8 cellular contexts compared by ENCODE assay signal in the genomic region with DNA sequence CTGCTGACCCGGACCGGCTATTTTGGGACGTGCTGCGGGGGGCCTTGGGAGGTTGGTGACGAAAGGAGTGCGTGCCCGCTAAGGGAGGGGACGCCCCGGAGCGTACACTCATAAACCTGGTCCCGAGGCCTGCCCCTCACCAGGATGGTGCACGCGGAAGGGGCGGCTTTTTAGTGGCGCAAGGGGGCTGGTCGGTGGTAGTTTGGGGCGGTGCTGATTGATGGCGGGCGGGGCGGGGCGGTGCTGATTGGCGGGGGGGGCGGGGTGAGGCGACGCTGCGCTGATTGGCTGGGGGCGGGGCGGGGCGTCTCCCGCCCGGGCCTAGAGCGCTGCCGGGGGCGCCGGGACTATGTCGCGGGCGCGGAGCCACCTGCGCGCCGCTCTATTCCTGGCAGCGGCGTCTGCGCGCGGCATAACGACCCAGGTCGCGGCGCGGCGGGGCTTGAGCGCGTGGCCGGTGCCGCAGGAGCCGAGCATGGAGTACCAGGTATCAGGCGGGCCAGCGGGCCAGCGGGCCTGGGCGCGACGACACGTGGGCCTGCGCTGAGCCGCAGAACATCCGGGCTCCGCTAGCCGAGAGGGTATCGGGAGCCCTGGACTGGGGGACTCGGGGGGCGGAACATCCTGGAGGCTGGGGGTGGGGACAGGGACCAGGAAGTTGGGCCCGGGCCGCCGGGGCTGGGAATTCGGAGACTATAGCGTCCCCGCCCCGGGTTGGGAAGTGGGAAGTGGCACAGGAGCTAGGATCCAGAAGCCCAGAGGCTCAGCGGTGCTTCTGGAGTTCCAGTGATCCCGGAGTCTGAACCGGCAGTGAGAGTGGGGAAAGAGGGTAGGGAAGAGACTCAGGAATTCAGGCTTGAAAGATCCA. TPM values are rescaled to one million over a fixed set of nuclear protein-coding genes. Genes with fewer than 3 reads are reported as not detected.
DNase-seq lines count a peak whose midpoint lies in the region; ATAC-seq and TF ChIP-seq lines count a peak whose summit lies in the region.

A gene with protein sequence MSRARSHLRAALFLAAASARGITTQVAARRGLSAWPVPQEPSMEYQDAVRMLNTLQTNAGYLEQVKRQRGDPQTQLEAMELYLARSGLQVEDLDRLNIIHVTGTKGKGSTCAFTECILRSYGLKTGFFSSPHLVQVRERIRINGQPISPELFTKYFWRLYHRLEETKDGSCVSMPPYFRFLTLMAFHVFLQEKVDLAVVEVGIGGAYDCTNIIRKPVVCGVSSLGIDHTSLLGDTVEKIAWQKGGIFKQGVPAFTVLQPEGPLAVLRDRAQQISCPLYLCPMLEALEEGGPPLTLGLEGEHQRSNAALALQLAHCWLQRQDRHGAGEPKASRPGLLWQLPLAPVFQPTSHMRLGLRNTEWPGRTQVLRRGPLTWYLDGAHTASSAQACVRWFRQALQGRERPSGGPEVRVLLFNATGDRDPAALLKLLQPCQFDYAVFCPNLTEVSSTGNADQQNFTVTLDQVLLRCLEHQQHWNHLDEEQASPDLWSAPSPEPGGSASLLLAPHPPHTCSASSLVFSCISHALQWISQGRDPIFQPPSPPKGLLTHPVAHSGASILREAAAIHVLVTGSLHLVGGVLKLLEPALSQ (plus strand): TSS at position 307 of the 868 bp plus-strand sequence. CDS start 43 bp downstream, at position 350.

- H3K4me3 Mint-ChIP-seq in activated T-helper 17 cell treated with anti-CD3 and anti-CD28 coated beads, Interleukin-2, amount 50 U/mL, for 72 hours: peak within 1 kb of the TSS; percentile 82
- H3K4me3 Mint-ChIP-seq in natural killer cell: peak within 1 kb of the TSS; percentile 91

- no peaks in the 10 kb centered on the region for H3K9me3 Mint-ChIP-seq in activated T-helper 17 cell treated with anti-CD3 and anti-CD28 coated beads, Interleukin-2, amount 50 U/mL, for 72 hours
- H3K9me3 Mint-ChIP-seq in natural killer cell: no peaks in the 10 kb centered on the region

- H3K27ac Mint-ChIP-seq in activated T-helper 17 cell treated with anti-CD3 and anti-CD28 coated beads, Interleukin-2, amount 50 U/mL, for 72 hours: peak within 1 kb of the TSS; percentile 88
- H3K27ac Mint-ChIP-seq in natural killer cell: peak within 1 kb of the TSS; percentile 84 to 94

- DNase-seq in DMS79 treated with DMSO at 0.1 percent for 48 hours (lab: John Stamatoyannopoulos, UW) (peak; percentile 87), KG1 (lab: John Stamatoyannopoulos, UW) (peak; percentile 89), RPMI8226 (peak; percentile 96), fibroblast of mammary gland (ENCODE audit: low read depth) (peak; percentile 84), natural killer cell (peak; percentile 78)
- DNase-seq in stimulated activated naive CD4-positive, alpha-beta T cell treated with Interleukin-2 at 50 U/mL for 16 hours (lab: John Stamatoyannopoulos, UW): peak; percentile 87

- TF ChIP-seq CTCF in fibroblast of mammary gland (conservative IDR thresholded peaks at IDR 0.05; ENCODE audit: control insufficient read depth, insufficient read depth, low read depth, low read length): no peak
- TF ChIP-seq CTCF in natural killer cell (IDR thresholded peaks at IDR 0.05): no peak

- peaks cover 30% of the 10 kb centered on the region for H3K36me3 Mint-ChIP-seq in activated T-helper 17 cell treated with anti-CD3 and anti-CD28 coated beads, Interleukin-2, amount 50 U/mL, for 72 hours (ENCODE audit: low read depth)
- no peaks in the 10 kb centered on the region for H3K36me3 Mint-ChIP-seq in natural killer cell

- intact Hi-C loops in natural killer cell (cut with micrococcal nuclease): loop anchor here (1.0 to 5.0 kb wide), 5 partner anchors 18 to 116 kb away; a partner anchor contains a TSS

- peak; percentile 64 for ATAC-seq in GM21717 (IDR thresholded peaks at IDR 0.05; ENCODE audit: unreplicated experiment)
- peak; percentile 89 for ATAC-seq in activated T-helper 17 cell treated with anti-CD3 and anti-CD28 coated beads, Interleukin-2, amount 50 U/mL, for 72 hours (replicated peaks)
- peak; percentile 81 to 95 (median 86) for ATAC-seq in natural killer cell

- peak within 1 kb of the TSS; percentile 92 for H3K4me3 ChIP-seq in fibroblast of mammary gland (ENCODE audit: control insufficient read depth, low read depth, low read length)

- H3K4me1 Mint-ChIP-seq in activated T-helper 17 cell treated with anti-CD3 and anti-CD28 coated beads, Interleukin-2, amount 50 U/mL, for 72 hours: no peaks in the 10 kb centered on the region
- H3K4me1 Mint-ChIP-seq in natural killer cell: peaks cover 18 to 30% of the 10 kb centered on the region in 2 donors

- H3K27me3 Mint-ChIP-seq in activated T-helper 17 cell treated with anti-CD3 and anti-CD28 coated beads, Interleukin-2, amount 50 U/mL, for 72 hours: no peaks in the 10 kb centered on the region
- H3K27me3 Mint-ChIP-seq in natural killer cell (ENCODE audit: low read depth in 2 of 2): no peaks in the 10 kb centered on the region

RNA-seq across cellular contexts. Expression of the gene that starts here (rescaled TPM):
- 10 to 100 TPM; 56.7 to 95.6 TPM for total RNA-seq in activated T-helper 17 cell treated with anti-CD3 and anti-CD28 coated beads, Interleukin-2, amount 50 U/mL, for 72 hours
- total RNA-seq in natural killer cell: 100 to 1,000 TPM in 2 of 3 donors, 10 to 100 TPM in 1; 99.1 to 108 (median 107) TPM

Comparison
In these comparisons a context has a peak if more than half of its experiments do, and no peak if none do; other contexts are left out.
1. Peak in every context shown above with its lines: DNase-seq, ATAC-seq and H3K4me3 ChIP-seq.